In genomic region chr1:81114191-81114590, GRCh38 we compare ENCODE assay signal across 1 cellular context.
TF ChIP-seq lines count a peak whose summit lies in the region.

No MANE protein-coding gene starts in this region.

TF ChIP-seq in GM12878, 131 proteins besides CTCF, POLR2A, EP300 and RAD21:
- TF ChIP-seq USF2 (IDR thresholded peaks at IDR 0.05; ENCODE audit: borderline replicate concordance, low read depth, low read length) (no peak), MYB (IDR thresholded peaks at IDR 0.05; ENCODE audit: borderline replicate concordance, low read depth, low read length) (no peak), ZNF384 (IDR thresholded peaks at IDR 0.05; ENCODE audit: borderline replicate concordance, low read depth, low read length) (peak; percentile 28; the same call in 1 of the 2 replicates), MEF2A (IDR thresholded peaks at IDR 0.05; ENCODE audit: insufficient read depth, low read depth, low read length) (no peak)
- TF ChIP-seq, protein P1, sequence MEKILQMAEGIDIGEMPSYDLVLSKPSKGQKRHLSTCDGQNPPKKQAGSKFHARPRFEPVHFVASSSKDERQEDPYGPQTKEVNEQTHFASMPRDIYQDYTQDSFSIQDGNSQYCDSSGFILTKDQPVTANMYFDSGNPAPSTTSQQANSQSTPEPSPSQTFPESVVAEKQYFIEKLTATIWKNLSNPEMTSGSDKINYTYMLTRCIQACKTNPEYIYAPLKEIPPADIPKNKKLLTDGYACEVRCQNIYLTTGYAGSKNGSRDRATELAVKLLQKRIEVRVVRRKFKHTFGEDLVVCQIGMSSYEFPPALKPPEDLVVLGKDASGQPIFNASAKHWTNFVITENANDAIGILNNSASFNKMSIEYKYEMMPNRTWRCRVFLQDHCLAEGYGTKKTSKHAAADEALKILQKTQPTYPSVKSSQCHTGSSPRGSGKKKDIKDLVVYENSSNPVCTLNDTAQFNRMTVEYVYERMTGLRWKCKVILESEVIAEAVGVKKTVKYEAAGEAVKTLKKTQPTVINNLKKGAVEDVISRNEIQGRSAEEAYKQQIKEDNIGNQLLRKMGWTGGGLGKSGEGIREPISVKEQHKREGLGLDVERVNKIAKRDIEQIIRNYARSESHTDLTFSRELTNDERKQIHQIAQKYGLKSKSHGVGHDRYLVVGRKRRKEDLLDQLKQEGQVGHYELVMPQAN (conservative IDR thresholded peaks at IDR 0.05), result no peak
- TF ChIP-seq, protein P2, sequence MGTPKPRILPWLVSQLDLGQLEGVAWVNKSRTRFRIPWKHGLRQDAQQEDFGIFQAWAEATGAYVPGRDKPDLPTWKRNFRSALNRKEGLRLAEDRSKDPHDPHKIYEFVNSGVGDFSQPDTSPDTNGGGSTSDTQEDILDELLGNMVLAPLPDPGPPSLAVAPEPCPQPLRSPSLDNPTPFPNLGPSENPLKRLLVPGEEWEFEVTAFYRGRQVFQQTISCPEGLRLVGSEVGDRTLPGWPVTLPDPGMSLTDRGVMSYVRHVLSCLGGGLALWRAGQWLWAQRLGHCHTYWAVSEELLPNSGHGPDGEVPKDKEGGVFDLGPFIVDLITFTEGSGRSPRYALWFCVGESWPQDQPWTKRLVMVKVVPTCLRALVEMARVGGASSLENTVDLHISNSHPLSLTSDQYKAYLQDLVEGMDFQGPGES (IDR thresholded peaks at IDR 0.05), result no peak
